In genomic region chr11:16867097-16867496, GRCh38 we compare ENCODE assay signal across 19 cellular contexts.
DNase-seq lines count a peak whose midpoint lies in the region; ATAC-seq, FAIRE-seq and TF ChIP-seq lines count a peak whose summit lies in the region.
"Had no signal": no experiment of that assay in that cellular context is flagged by ENCODE, and none has a peak within 500 bp of the region (broad histone marks: within the 10 kb centered on the region; RNA-seq: fewer than 3 reads in every experiment).

No MANE protein-coding gene starts in this region.

- H3K27ac ChIP-seq in pancreas, result no peak overlapping the region
- H3K27ac ChIP-seq: SJSA1 had no signal

- H3K9me3 ChIP-seq in mucosa of descending colon, result no peaks in the 10 kb centered on the region
- no peaks in the 10 kb centered on the region for H3K9me3 ChIP-seq in pancreas
- H3K9me3 ChIP-seq: SJSA1 had no signal

- H3K4me1 ChIP-seq in mucosa of descending colon (ENCODE audit: low read depth) (no peaks in the 10 kb centered on the region), pancreas (no peaks in the 10 kb centered on the region)
- H3K4me1 ChIP-seq: SJSA1 had no signal

- no peak overlapping the region for H3K4me3 Mint-ChIP-seq in type B pancreatic cell
- H3K4me3 Mint-ChIP-seq in nephron progenitor cell, result no peak overlapping the region
- H3K4me3 Mint-ChIP-seq: CD4-positive, alpha-beta memory T cell had no signal

- H3K4me1 Mint-ChIP-seq in type B pancreatic cell (ENCODE audit: unreplicated experiment) (peaks cover 26% of the 10 kb centered on the region), nephron progenitor cell (peaks cover 9% of the 10 kb centered on the region)
- H3K4me1 Mint-ChIP-seq: CD4-positive, alpha-beta memory T cell had no signal

- intact Hi-C loops in mucosa of descending colon (cut with DNase I, micrococcal nuclease) (no loop called here), pancreas (cut with DNase I) (no loop called here)

- H3K36me3 ChIP-seq in bronchial epithelial cell (ENCODE audit: control insufficient read depth, insufficient read depth, low read length) (peaks cover 1% of the 10 kb centered on the region), mucosa of descending colon (ENCODE audit: low read depth) (no peaks in the 10 kb centered on the region), pancreas (no peaks in the 10 kb centered on the region)
- H3K36me3 ChIP-seq: SJSA1 had no signal

- ATAC-seq in esophagus mucosa (peak; percentile 73), mucosa of descending colon (peak; percentile 26), pancreas (no peak), HG02571 (IDR thresholded peaks at IDR 0.05; ENCODE audit: unreplicated experiment) (no peak)

- peak; percentile 81 for FAIRE-seq in bronchial epithelial cell (lab: Jason Lieb, UNC)
- FAIRE-seq in pancreas (lab: Jason Lieb, UNC), result no peak
- FAIRE-seq: G401.6, H54, HTR-8/SVneo had no signal

- H3K36me3 Mint-ChIP-seq in type B pancreatic cell (peaks cover 11% of the 10 kb centered on the region), nephron progenitor cell (ENCODE audit: low read depth) (no peaks in the 10 kb centered on the region)

- 77 to 83% methylated on average over 1 of the region's 1 CpG for WGBS in pancreas, 2 donors

- DNase-seq in bronchial epithelial cell (ENCODE audit: low read depth) (peak; percentile 67), mucosa of descending colon (no peak), type B pancreatic cell (ENCODE audit: extremely low spot score, unreplicated experiment) (no peak), pancreas (no peak), nephron progenitor cell (no peak)
- DNase-seq: C1 segment of cervical spinal cord; CD4-positive, alpha-beta memory T cell; COR-L47; KBM-7; NCI-H2029; NCI-H526 treated with DMSO at 0.1 percent for 48 hours; Right ventricle myocardium superior; RPMI8226 had no signal

- TF ChIP-seq CTCF in bronchial epithelial cell (IDR thresholded peaks at IDR 0.05; ENCODE audit: insufficient read depth, low read length, severe bottlenecking) (no peak), mucosa of descending colon (IDR thresholded peaks at IDR 0.05) (no peak), type B pancreatic cell (conservative IDR thresholded peaks at IDR 0.05) (no peak), pancreas (IDR thresholded peaks at IDR 0.05) (no peak), nephron progenitor cell (IDR thresholded peaks at IDR 0.05) (no peak)

- H3K27me3 ChIP-seq in bronchial epithelial cell (ENCODE audit: control insufficient read depth, insufficient read depth, low read length) (no peaks in the 10 kb centered on the region), pancreas (no peaks in the 10 kb centered on the region)

- no peak overlapping the region for H3K4me3 ChIP-seq in bronchial epithelial cell (ENCODE audit: low read depth, low read length)
- H3K4me3 ChIP-seq in mucosa of descending colon, result no peak overlapping the region
- H3K4me3 ChIP-seq in pancreas, result no peak overlapping the region
- H3K4me3 ChIP-seq: SJSA1 had no signal

- H3K27ac Mint-ChIP-seq in type B pancreatic cell, result peak overlapping the region; percentile 1
- no peak overlapping the region for H3K27ac Mint-ChIP-seq in nephron progenitor cell

- no peaks in the 10 kb centered on the region for H3K9me3 Mint-ChIP-seq in type B pancreatic cell
- H3K9me3 Mint-ChIP-seq in nephron progenitor cell, result peaks cover 7% of the 10 kb centered on the region
- H3K9me3 Mint-ChIP-seq: CD4-positive, alpha-beta memory T cell had no signal

- H3K27me3 Mint-ChIP-seq in type B pancreatic cell (no peaks in the 10 kb centered on the region), nephron progenitor cell (ENCODE audit: low read depth, poor library complexity) (peaks cover 13% of the 10 kb centered on the region)
- H3K27me3 Mint-ChIP-seq: CD4-positive, alpha-beta memory T cell had no signal

Comparison
In these comparisons a context has a peak if more than half of its experiments do, and no peak if none do; other contexts are left out.
1. ATAC-seq: peak in esophagus mucosa (single experiment) and mucosa of descending colon (single experiment); none in pancreas (0 of 4) and HG02571 (single experiment).